Comparison of ENCODE assay signal across 24 cellular contexts in the genomic region with DNA sequence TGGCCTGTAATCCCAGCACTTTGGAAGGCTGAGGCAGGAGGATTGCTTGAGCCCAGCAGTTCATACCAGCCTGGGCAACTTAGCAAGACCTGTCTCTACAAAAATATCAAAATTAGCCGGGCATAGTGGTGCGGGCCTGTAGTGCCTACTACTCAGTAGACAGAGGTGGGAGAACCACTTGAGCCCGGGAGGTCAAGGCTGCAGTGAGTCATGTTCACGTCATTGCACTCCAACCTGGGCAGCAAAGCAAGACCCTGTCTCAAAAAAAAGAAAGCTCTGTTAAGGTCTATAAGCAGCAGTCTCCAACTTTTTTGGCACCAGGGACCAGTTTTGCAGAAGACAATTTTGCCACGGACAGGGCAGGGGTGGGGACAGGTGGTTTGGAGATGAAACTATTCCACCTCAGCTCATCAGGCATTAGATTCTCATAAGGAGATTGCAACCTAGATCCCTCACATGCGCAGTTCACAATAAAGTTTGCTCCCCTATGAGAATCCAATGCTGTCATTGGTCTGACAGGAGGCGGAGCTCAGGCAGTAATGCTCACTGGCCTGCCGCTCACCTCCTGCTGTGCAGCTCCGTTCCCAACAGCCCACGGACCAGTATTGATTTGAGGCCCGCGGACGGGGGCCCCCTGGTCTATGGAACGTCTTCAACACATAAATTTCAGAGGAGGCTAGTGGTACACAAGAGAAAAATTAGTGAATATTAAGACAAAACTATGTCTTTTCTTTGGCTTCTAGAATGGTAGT.
DNase-seq lines count a peak whose midpoint lies in the region; ATAC-seq and TF ChIP-seq lines count a peak whose summit lies in the region.
"Had no signal": no experiment of that assay in that cellular context is flagged by ENCODE, and none has a peak within 500 bp of the region (broad histone marks: within the 10 kb centered on the region; RNA-seq: fewer than 3 reads in every experiment).

No MANE protein-coding gene starts in this region.

- no peaks in the 10 kb centered on the region for H3K36me3 Mint-ChIP-seq in endodermal cell (ENCODE audit: low read depth)
- H3K36me3 Mint-ChIP-seq: activated naive CD8-positive, alpha-beta T cell treated with anti-CD3 and anti-CD28 coated beads, Interleukin-2, amount 10 ng/mL, durations not matched to agents 7 days and 5 days; memory B cell; type B pancreatic cell had no signal

- no peak overlapping the region for H3K27ac ChIP-seq in endodermal cell (ENCODE audit: low read depth, low read length)
- no peak overlapping the region for H3K27ac ChIP-seq in mesendoderm (ENCODE audit: low read depth, low read length)
- no peak overlapping the region for H3K27ac ChIP-seq in upper lobe of right lung
- H3K27ac ChIP-seq in suprapubic skin: no peak overlapping the region
- H3K27ac ChIP-seq: ascending aorta, coronary artery had no signal

- no peak overlapping the region for H3K56ac ChIP-seq in mesendoderm (ENCODE audit: low read length)

- H3K4me1 ChIP-seq in endodermal cell (ENCODE audit: control insufficient read depth, insufficient read depth, low read length): no peaks in the 10 kb centered on the region
- H3K4me1 ChIP-seq in mesendoderm (ENCODE audit: control insufficient read depth, low read depth, low read length): no peaks in the 10 kb centered on the region
- H3K4me1 ChIP-seq in upper lobe of right lung: no peaks in the 10 kb centered on the region
- no peaks in the 10 kb centered on the region for H3K4me1 ChIP-seq in suprapubic skin
- H3K4me1 ChIP-seq: ascending aorta had no signal

- TF ChIP-seq EP300 in suprapubic skin (IDR thresholded peaks at IDR 0.05): no peak

- H3K27me3 Mint-ChIP-seq in endodermal cell (ENCODE audit: insufficient read depth): peaks cover 2% of the 10 kb centered on the region
- H3K27me3 Mint-ChIP-seq: activated naive CD8-positive, alpha-beta T cell treated with anti-CD3 and anti-CD28 coated beads, Interleukin-2, amount 10 ng/mL, durations not matched to agents 7 days and 5 days; memory B cell; T-helper 17 cell; type B pancreatic cell had no signal

- TF ChIP-seq POLR2A in suprapubic skin (IDR thresholded peaks at IDR 0.05): no peak

- H2BK15ac ChIP-seq in mesendoderm (replicated peaks; ENCODE audit: low read depth): no peak overlapping the region

- H3K9me3 ChIP-seq in endodermal cell (ENCODE audit: control insufficient read depth, low read length): no peaks in the 10 kb centered on the region
- no peaks in the 10 kb centered on the region for H3K9me3 ChIP-seq in upper lobe of right lung
- no peaks in the 10 kb centered on the region for H3K9me3 ChIP-seq in suprapubic skin
- H3K9me3 ChIP-seq: ascending aorta had no signal

- no peak overlapping the region for H2AK5ac ChIP-seq in mesendoderm (ENCODE audit: low read length)

- H4K5ac ChIP-seq in mesendoderm (ENCODE audit: low read length): no peak overlapping the region

- no peak overlapping the region for H3K18ac ChIP-seq in mesendoderm (ENCODE audit: low read length)

- WGBS in endodermal cell (ENCODE audit: insufficient coverage in 1 of 2, insufficient read length in 1 of 2), 2 experiments: 82 to 83% methylated on average over 12 to 14 of the region's 14 CpGs
- WGBS in mesendoderm (ENCODE audit: extremely low coverage, insufficient coverage, low lambda C conversion rate): no CpG with 5 or more reads among the region's 14 CpGs
- WGBS in suprapubic skin: 88% methylated on average over 13 of the region's 14 CpGs

- ATAC-seq in upper lobe of right lung: peak; percentile 13
- ATAC-seq in GM19455 (IDR thresholded peaks at IDR 0.05; ENCODE audit: unreplicated experiment): no peak
- ATAC-seq: activated CD8-positive, alpha-beta T cell treated with anti-CD3 and anti-CD28 coated beads, Interleukin-2, amount 10 ng/mL, durations not matched to agents 7 days and 5 days; left cardiac atrium; T-helper 17 cell had no signal

- CTCF ChIA-PET in HEK293T (lab: Yijun Ruan, JAX): interaction anchor here (1.0 kb wide), 1 partner anchor 82 kb away, joined by 3 read pairs; no protein-coding TSS in a partner anchor

- H3K4me2 ChIP-seq in mesendoderm (ENCODE audit: low read length): no peak overlapping the region

- DNase-seq in HEK293T (ENCODE audit: extremely low spot score): peak; percentile 15
- peak; percentile 65 for DNase-seq in endodermal cell
- peak; percentile 27 for DNase-seq in mesendoderm
- DNase-seq in upper lobe of right lung: no peak
- DNase-seq in suprapubic skin (ENCODE audit: low spot score in 2 of 2): no peak
- DNase-seq in activated T-cell treated with anti-CD3 and anti-CD28 coated beads, Interleukin-2, amount 50 U/mL, for 1 hour: no peak
- DNase-seq in SIG-M5 (lab: John Stamatoyannopoulos, UW): no peak
- DNase-seq: activated CD8-positive, alpha-beta T cell treated with anti-CD3 and anti-CD28 coated beads, Interleukin-2, amount 10 ng/mL, durations not matched to agents 7 days and 5 days; activated gamma-delta T cell; activated naive CD8-positive, alpha-beta T cell treated with anti-CD3 and anti-CD28 coated beads, Interleukin-2, amount 10 ng/mL, durations not matched to agents 7 days and 5 days; C1 segment of cervical spinal cord; effector memory CD4-positive, alpha-beta T cell; erythroblast; H7; left cardiac atrium; NCI-H2029; NCI-H446; nucleus accumbens; T-helper 17 cell had no signal

- H3K23ac ChIP-seq in mesendoderm (ENCODE audit: low read length): no peak overlapping the region

- no peak overlapping the region for H4K8ac ChIP-seq in mesendoderm (ENCODE audit: low read depth, low read length)

- no peaks in the 10 kb centered on the region for H3K9me3 Mint-ChIP-seq in endodermal cell
- H3K9me3 Mint-ChIP-seq: activated naive CD8-positive, alpha-beta T cell treated with anti-CD3 and anti-CD28 coated beads, Interleukin-2, amount 10 ng/mL, durations not matched to agents 7 days and 5 days; memory B cell; type B pancreatic cell had no signal

- H3K27me3 ChIP-seq in endodermal cell (ENCODE audit: control insufficient read depth, insufficient read depth, low read length, poor library complexity, severe bottlenecking) (no peaks in the 10 kb centered on the region), mesendoderm (ENCODE audit: insufficient read depth, low read length, poor library complexity) (no peaks in the 10 kb centered on the region), upper lobe of right lung (no peaks in the 10 kb centered on the region), suprapubic skin (no peaks in the 10 kb centered on the region)
- H3K27me3 ChIP-seq: ascending aorta had no signal

- TF ChIP-seq CTCF in endodermal cell (conservative IDR thresholded peaks at IDR 0.05): no peak
- TF ChIP-seq CTCF in upper lobe of right lung (IDR thresholded peaks at IDR 0.05): no peak
- no peak for TF ChIP-seq CTCF in suprapubic skin (IDR thresholded peaks at IDR 0.05)

- POLR2A ChIA-PET in HEK293T (lab: Yijun Ruan, JAX): no interaction called here

- H3K9ac ChIP-seq in endodermal cell (ENCODE audit: extremely low read depth, low read length, poor library complexity, severe bottlenecking) (no peak overlapping the region), mesendoderm (ENCODE audit: low read length) (no peak overlapping the region)

- no peaks in the 10 kb centered on the region for H3K79me2 ChIP-seq in mesendoderm (ENCODE audit: control insufficient read depth, insufficient read depth, low read length)

- no peak overlapping the region for H3K4ac ChIP-seq in mesendoderm (ENCODE audit: low read depth, low read length)

- no peaks in the 10 kb centered on the region for H3K4me1 Mint-ChIP-seq in endodermal cell

- H3K36me3 ChIP-seq in endodermal cell (ENCODE audit: control insufficient read depth, insufficient read depth, low read length) (no peaks in the 10 kb centered on the region), mesendoderm (ENCODE audit: control insufficient read depth, insufficient read depth, low read length) (no peaks in the 10 kb centered on the region), upper lobe of right lung (no peaks in the 10 kb centered on the region), suprapubic skin (no peaks in the 10 kb centered on the region)
- H3K36me3 ChIP-seq: ascending aorta had no signal

- H3K27ac Mint-ChIP-seq in endodermal cell: no peak overlapping the region
- H3K27ac Mint-ChIP-seq: activated CD8-positive, alpha-beta T cell treated with anti-CD3 and anti-CD28 coated beads, Interleukin-2, amount 10 ng/mL, durations not matched to agents 7 days and 5 days; activated naive CD8-positive, alpha-beta T cell treated with anti-CD3 and anti-CD28 coated beads, Interleukin-2, amount 10 ng/mL, durations not matched to agents 7 days and 5 days; memory B cell; type B pancreatic cell had no signal

- intact Hi-C loops in upper lobe of right lung (cut with DNase I): no loop called here

- no peaks in the 10 kb centered on the region for H3K79me1 ChIP-seq in mesendoderm (ENCODE audit: low read length)

- no peak overlapping the region for H3K4me3 ChIP-seq in endodermal cell (ENCODE audit: low read length)
- no peak overlapping the region for H3K4me3 ChIP-seq in mesendoderm (ENCODE audit: low read length)
- H3K4me3 ChIP-seq in upper lobe of right lung: no peak overlapping the region
- H3K4me3 ChIP-seq in suprapubic skin: no peak overlapping the region
- H3K4me3 ChIP-seq: ascending aorta, coronary artery had no signal

- no peak overlapping the region for H2BK120ac ChIP-seq in mesendoderm (ENCODE audit: low read depth, low read length)

- no peak overlapping the region for H3K4me3 Mint-ChIP-seq in endodermal cell
- H3K4me3 Mint-ChIP-seq: activated CD8-positive, alpha-beta T cell treated with anti-CD3 and anti-CD28 coated beads, Interleukin-2, amount 10 ng/mL, durations not matched to agents 7 days and 5 days; activated naive CD8-positive, alpha-beta T cell treated with anti-CD3 and anti-CD28 coated beads, Interleukin-2, amount 10 ng/mL, durations not matched to agents 7 days and 5 days; memory B cell; T-helper 17 cell; type B pancreatic cell had no signal

- no peak overlapping the region for H2BK5ac ChIP-seq in mesendoderm (ENCODE audit: low read length)

TF ChIP-seq in HEK293T, 16 proteins besides CTCF, POLR2A, EP300 and RAD21:
- TF ChIP-seq, protein P1, sequence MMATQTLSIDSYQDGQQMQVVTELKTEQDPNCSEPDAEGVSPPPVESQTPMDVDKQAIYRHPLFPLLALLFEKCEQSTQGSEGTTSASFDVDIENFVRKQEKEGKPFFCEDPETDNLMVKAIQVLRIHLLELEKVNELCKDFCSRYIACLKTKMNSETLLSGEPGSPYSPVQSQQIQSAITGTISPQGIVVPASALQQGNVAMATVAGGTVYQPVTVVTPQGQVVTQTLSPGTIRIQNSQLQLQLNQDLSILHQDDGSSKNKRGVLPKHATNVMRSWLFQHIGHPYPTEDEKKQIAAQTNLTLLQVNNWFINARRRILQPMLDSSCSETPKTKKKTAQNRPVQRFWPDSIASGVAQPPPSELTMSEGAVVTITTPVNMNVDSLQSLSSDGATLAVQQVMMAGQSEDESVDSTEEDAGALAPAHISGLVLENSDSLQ (IDR thresholded peaks at IDR 0.05): no peak
- TF ChIP-seq ARNT (IDR thresholded peaks at IDR 0.05) (no peak), L3MBTL2 (conservative IDR thresholded peaks at IDR 0.05) (peak; percentile 48; the same call in 1 of the 2 replicates), NFRKB (IDR thresholded peaks at IDR 0.05) (no peak)

Comparison
In these comparisons a context has a peak if more than half of its experiments do, and no peak if none do; other contexts are left out.
1. DNase-seq: peak in HEK293T (single experiment), endodermal cell (single experiment) and mesendoderm (single experiment); none in upper lobe of right lung (single experiment), suprapubic skin (0 of 2), activated T-cell treated with anti-CD3 and anti-CD28 coated beads, Interleukin-2, amount 50 U/mL, for 1 hour (single experiment) and SIG-M5 (single experiment).